27 cellular contexts compared by ENCODE assay signal in the genomic region with DNA sequence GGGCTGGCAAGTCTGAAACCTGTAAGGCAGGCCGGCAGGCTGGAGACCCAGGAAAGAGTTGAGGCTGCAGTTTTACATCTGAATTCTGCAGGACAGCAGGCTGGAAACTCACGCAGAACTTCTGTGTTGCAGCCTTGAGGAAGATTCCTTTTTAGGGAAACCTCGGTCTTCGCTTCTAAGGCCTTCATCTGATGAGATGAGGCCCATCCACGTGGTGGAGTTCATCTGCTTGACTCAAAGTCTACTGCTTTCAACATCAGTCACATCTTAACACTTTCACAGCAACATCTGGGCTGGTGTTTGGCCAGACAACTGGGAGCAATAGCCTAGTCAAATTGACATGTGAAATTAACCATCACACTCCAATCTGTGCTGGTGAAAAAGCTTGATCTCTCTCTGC.
"Had no signal": no experiment of that assay in that cellular context is flagged by ENCODE, and none has a peak within 500 bp of the region (broad histone marks: within the 10 kb centered on the region; RNA-seq: fewer than 3 reads in every experiment).

No MANE protein-coding gene starts in this region.

- H3K36me3 ChIP-seq: adrenal gland had no signal

- H3K27ac ChIP-seq: adrenal gland, body of pancreas, epithelial cell of prostate, gastroesophageal sphincter, heart right ventricle had no signal

- H3K9me3 ChIP-seq: adrenal gland, body of pancreas, esophagus squamous epithelium, gastroesophageal sphincter, heart right ventricle had no signal

- DNase-seq: activated CD4-positive, alpha-beta memory T cell treated with anti-CD3 and anti-CD28 coated beads, Interleukin-2, amount 10 ng/mL, durations not matched to agents 7 days and 5 days; activated CD4-positive, alpha-beta T cell treated with anti-CD3 and anti-CD28 coated beads for 1 hour; activated CD4-positive, alpha-beta T cell treated with anti-CD3 and anti-CD28 coated beads for 4 hours; activated CD4-positive, alpha-beta T cell treated with anti-CD3 and anti-CD28 coated beads, Interleukin-2, amount 10 ng/mL, durations not matched to agents 7 days and 5 days; activated CD4-positive, alpha-beta T cell treated with anti-CD3 and anti-CD28 coated beads, Interleukin-2, amount 50 U/mL, for 4 hours; activated CD8-positive, alpha-beta memory T cell treated with anti-CD3 and anti-CD28 coated beads, Interleukin-2, amount 50 U/mL, for 48 hours; activated naive CD4-positive, alpha-beta T cell treated with anti-CD3 and anti-CD28 coated beads for 36 hours; activated naive CD8-positive, alpha-beta T cell treated with anti-CD3 and anti-CD28 coated beads for 36 hours; activated naive CD8-positive, alpha-beta T cell treated with anti-CD3 and anti-CD28 coated beads, Interleukin-2, amount 50 U/mL, for 24 hours; activated T-cell treated with anti-CD3 and anti-CD28 coated beads for 4 hours; activated T-cell treated with anti-CD3 and anti-CD28 coated beads, Interleukin-2, amount 50 U/mL, for 24 hours; activated T-cell treated with anti-CD3 and anti-CD28 coated beads, Interleukin-2, amount 50 U/mL, for 72 hours; adrenal gland; amygdala; body of pancreas; central memory CD4-positive, alpha-beta T cell; effector CD8-positive, alpha-beta T cell; esophagus squamous epithelium; foreskin melanocyte; heart right ventricle; T-helper 1 cell; T-helper 2 cell had no signal

- H3K27me3 ChIP-seq: adrenal gland, body of pancreas, esophagus squamous epithelium, gastroesophageal sphincter, heart right ventricle had no signal

- H3K4me3 ChIP-seq: adrenal gland, body of pancreas, esophagus squamous epithelium, gastroesophageal sphincter, heart right ventricle had no signal

- ATAC-seq: activated naive CD8-positive, alpha-beta T cell treated with anti-CD3 and anti-CD28 coated beads, Interleukin-2, amount 50 U/mL, for 24 hours; activated T-cell treated with anti-CD3 and anti-CD28 coated beads, Interleukin-2, amount 50 U/mL, for 72 hours; body of pancreas; gastroesophageal sphincter; heart right ventricle had no signal

- FAIRE-seq: colon, endometrium, endothelial cell of umbilical vein had no signal
